Comparison of ENCODE assay signal across 15 cellular contexts in the genomic region with DNA sequence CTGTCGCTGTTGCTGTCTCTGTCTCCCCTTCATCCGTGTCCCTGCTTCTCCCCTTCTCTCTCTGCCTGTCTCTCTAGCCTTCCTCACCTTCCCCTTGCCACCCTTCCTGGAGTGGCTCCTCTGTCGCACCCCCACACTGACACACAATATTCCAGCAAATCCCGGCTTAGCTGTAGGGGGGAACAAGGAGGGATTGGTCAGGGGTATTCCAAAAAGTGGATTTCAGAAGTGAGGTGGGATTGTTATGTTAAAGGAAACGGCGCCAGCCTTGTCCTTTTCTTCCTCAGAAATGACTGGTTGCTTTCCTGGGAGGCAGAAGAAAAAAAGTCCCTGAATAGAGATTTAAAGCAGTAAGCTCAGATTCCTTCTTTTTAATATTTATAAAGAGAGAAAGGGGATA.
DNase-seq lines count a peak whose midpoint lies in the region; ATAC-seq and TF ChIP-seq lines count a peak whose summit lies in the region.
"Had no signal": no experiment of that assay in that cellular context is flagged by ENCODE, and none has a peak within 500 bp of the region (broad histone marks: within the 10 kb centered on the region; RNA-seq: fewer than 3 reads in every experiment).

No MANE protein-coding gene starts in this region.

- DNase-seq in CD14-positive monocyte (ENCODE audit: low spot score) (no peak), sigmoid colon (no peak), OCI-M1 (lab: John Stamatoyannopoulos, UW) (no peak), NCI-H1048 (lab: John Stamatoyannopoulos, UW) (no peak)
- no peak for DNase-seq in CD8-positive, alpha-beta T cell
- no peak for DNase-seq in activated CD8-positive, alpha-beta memory T cell treated with anti-CD3 and anti-CD28 coated beads, Interleukin-2, amount 50 U/mL, for 48 hours
- DNase-seq: activated CD4-positive, alpha-beta T cell treated with anti-CD3 and anti-CD28 coated beads for 1 hour; DMS153; effector CD4-positive, alpha-beta T cell; natural killer cell; NCI-H1105 treated with DMSO at 0.1 percent for 48 hours; T-cell had no signal

- POLR2A ChIA-PET in CD8-positive, alpha-beta T cell (lab: Charles Lee), result no interaction called here

- CTCF ChIA-PET in CD8-positive, alpha-beta T cell (lab: Charles Lee), result no interaction called here

- H3K9me3 Mint-ChIP-seq in CD14-positive monocyte, result peaks cover 7 to 31% (median 18%) of the 10 kb centered on the region in 7 donors
- peaks cover 16% of the 10 kb centered on the region for H3K9me3 Mint-ChIP-seq in CD8-positive, alpha-beta T cell

- no peak for TF ChIP-seq EP300 in sigmoid colon (IDR thresholded peaks at IDR 0.05)

- no peak for TF ChIP-seq POLR2A in sigmoid colon (IDR thresholded peaks at IDR 0.05)

- no peaks in the 10 kb centered on the region for H3K36me3 ChIP-seq in iPS-20b (ENCODE audit: insufficient read depth, low read depth, low read length)
- no peaks in the 10 kb centered on the region for H3K36me3 ChIP-seq in sigmoid colon
- no peaks in the 10 kb centered on the region for H3K36me3 ChIP-seq in CD8-positive, alpha-beta T cell (ENCODE audit: insufficient read depth, low read length)

- TF ChIP-seq CTCF in CD14-positive monocyte (IDR thresholded peaks at IDR 0.05) (no peak), sigmoid colon (IDR thresholded peaks at IDR 0.05) (no peak)
- TF ChIP-seq CTCF in CD8-positive, alpha-beta T cell (IDR thresholded peaks at IDR 0.05), result no peak

- peak overlapping the region; percentile 98 to 100 (median 100) for H3K27ac Mint-ChIP-seq in CD14-positive monocyte
- no peak overlapping the region for H3K27ac Mint-ChIP-seq in CD8-positive, alpha-beta T cell
- H3K27ac Mint-ChIP-seq: natural killer cell, T-cell, type B pancreatic cell had no signal

- peaks cover 22 to 23% of the 10 kb centered on the region in 2 donors for H3K36me3 Mint-ChIP-seq in CD14-positive monocyte
- H3K36me3 Mint-ChIP-seq in CD8-positive, alpha-beta T cell, result no peaks in the 10 kb centered on the region
- H3K36me3 Mint-ChIP-seq: type B pancreatic cell had no signal

- peaks cover 0 to 4% (median 1%) of the 10 kb centered on the region in 3 donors for H3K27me3 Mint-ChIP-seq in CD14-positive monocyte (ENCODE audit: low read depth in 3 of 3)
- H3K27me3 Mint-ChIP-seq in CD8-positive, alpha-beta T cell (ENCODE audit: low read depth), result peaks cover 54% of the 10 kb centered on the region

- peak overlapping the region; percentile 38; the same call in 1 of the 2 replicates for H3K4me3 ChIP-seq in iPS-20b (ENCODE audit: low read length)
- H3K4me3 ChIP-seq in sigmoid colon, result no peak overlapping the region
- no peak overlapping the region for H3K4me3 ChIP-seq in CD8-positive, alpha-beta T cell (ENCODE audit: low read depth, low read length)

- peak overlapping the region; percentile 52 for H3K27ac ChIP-seq in adipose tissue (ENCODE audit: low read depth, low read length)
- H3K27ac ChIP-seq in iPS-20b (ENCODE audit: low read length), result no peak overlapping the region
- peak overlapping the region in 3 of 4 donors; percentile 19 to 51 (median 21) for H3K27ac ChIP-seq in sigmoid colon
- no peak overlapping the region for H3K27ac ChIP-seq in CD8-positive, alpha-beta T cell (ENCODE audit: low read depth, low read length)

- intact Hi-C loops in CD14-positive monocyte (cut with micrococcal nuclease) (no loop called here), sigmoid colon (cut with DNase I) (no loop called here)
- intact Hi-C loops in CD8-positive, alpha-beta T cell (cut with DNase I, micrococcal nuclease), result no loop called here

- 53 to 65% (median 59%) methylated on average over 6 of the region's 6 CpGs for WGBS in adipose tissue, 3 donors
- 83 to 86% methylated on average over 6 of the region's 6 CpGs for WGBS in sigmoid colon, 2 donors

- ATAC-seq in CD8-positive, alpha-beta T cell, result no peak
- ATAC-seq: natural killer cell, T-cell had no signal

- H3K9me3 ChIP-seq in iPS-20b (ENCODE audit: insufficient read depth, low read depth, low read length) (no peaks in the 10 kb centered on the region), sigmoid colon (no peaks in the 10 kb centered on the region)
- peaks cover 17% of the 10 kb centered on the region for H3K9me3 ChIP-seq in CD8-positive, alpha-beta T cell (ENCODE audit: low read length)

- H3K4me1 ChIP-seq in iPS-20b (ENCODE audit: insufficient read depth, low read length), result peaks cover 18% of the 10 kb centered on the region
- peaks cover 0 to 36% (median 27%) of the 10 kb centered on the region in 4 donors for H3K4me1 ChIP-seq in sigmoid colon
- peaks cover 20% of the 10 kb centered on the region for H3K4me1 ChIP-seq in CD8-positive, alpha-beta T cell (ENCODE audit: insufficient read depth, low read length)

- H3K4me1 Mint-ChIP-seq in CD14-positive monocyte, result peaks cover 80% of the 10 kb centered on the region
- H3K4me1 Mint-ChIP-seq in CD8-positive, alpha-beta T cell (ENCODE audit: low read depth), result peaks cover 28% of the 10 kb centered on the region
- H3K4me1 Mint-ChIP-seq: natural killer cell had no signal

- peaks cover 9% of the 10 kb centered on the region; the same call in 1 of the 2 replicates for H3K27me3 ChIP-seq in iPS-20b (ENCODE audit: insufficient read depth, low read length)
- no peaks in the 10 kb centered on the region for H3K27me3 ChIP-seq in sigmoid colon
- H3K27me3 ChIP-seq in CD8-positive, alpha-beta T cell (ENCODE audit: insufficient read depth, low read length), result peaks cover 8% of the 10 kb centered on the region

- H3K4me3 Mint-ChIP-seq in CD14-positive monocyte, result peak overlapping the region in 1 of 2 donors; percentile 53
- no peak overlapping the region for H3K4me3 Mint-ChIP-seq in CD8-positive, alpha-beta T cell
- H3K4me3 Mint-ChIP-seq: natural killer cell, type B pancreatic cell had no signal

- peak overlapping the region; percentile 14; the same call in 1 of the 2 replicates for H3K9ac ChIP-seq in iPS-20b (ENCODE audit: low read depth, low read length)

Comparison
In these comparisons a context has a peak if more than half of its experiments do, and no peak if none do; other contexts are left out.
1. H3K27ac ChIP-seq: peak in adipose tissue (single experiment) and sigmoid colon (3 of 4); none in iPS-20b (single experiment) and CD8-positive, alpha-beta T cell (single experiment).